In genomic region chr19:4140237-4140711, GRCh38 we compare ENCODE assay signal across 9 cellular contexts. TPM values are rescaled to one million over a fixed set of nuclear protein-coding genes. Genes with fewer than 3 reads are reported as not detected.
DNase-seq lines count a peak whose midpoint lies in the region; ATAC-seq and TF ChIP-seq lines count a peak whose summit lies in the region.
"Had no signal": no experiment of that assay in that cellular context is flagged by ENCODE, and none has a peak within 500 bp of the region (broad histone marks: within the 10 kb centered on the region; RNA-seq: fewer than 3 reads in every experiment).

No MANE protein-coding gene starts in this region.

- H2BK5ac ChIP-seq in mesenchymal stem cell (ENCODE audit: low read depth, low read length, poor library complexity, severe bottlenecking): no peak overlapping the region

- no peak overlapping the region for H3K23ac ChIP-seq in mesenchymal stem cell (ENCODE audit: low read length in 2 of 2)

- H3K27ac Mint-ChIP-seq in effector memory CD8-positive, alpha-beta T cell: no peak overlapping the region

- POLR2A ChIA-PET in SK-N-SH (lab: Yijun Ruan, JAX): no interaction called here

- peaks cover 7% of the 10 kb centered on the region for H3K36me3 Mint-ChIP-seq in effector memory CD8-positive, alpha-beta T cell (ENCODE audit: insufficient read depth)

- peak; percentile 68 for TF ChIP-seq CTCF in SK-N-SH (IDR thresholded peaks at IDR 0.05)

- H3K18ac ChIP-seq in mesenchymal stem cell (ENCODE audit: low read depth in 1 of 2, low read length in 2 of 2): no peak overlapping the region

- no peaks in the 10 kb centered on the region for H3K79me2 ChIP-seq in SK-N-SH (ENCODE audit: insufficient read depth)

- peak; percentile 80 for ATAC-seq in effector memory CD8-positive, alpha-beta T cell (replicated peaks)
- ATAC-seq in GM21381 (IDR thresholded peaks at IDR 0.05; ENCODE audit: unreplicated experiment) (no peak), GM21360 (IDR thresholded peaks at IDR 0.05; ENCODE audit: unreplicated experiment) (no peak)

- peaks cover 12% of the 10 kb centered on the region in 2 donors for H3K4me1 Mint-ChIP-seq in effector memory CD8-positive, alpha-beta T cell (ENCODE audit: low read depth in 2 of 2)

- DNase-seq in A172 (ENCODE audit: low spot score) (peak; percentile 85), G401 (ENCODE audit: low spot score) (peak; percentile 65), NCI-H1105 (lab: John Stamatoyannopoulos, UW) (peak; percentile 56), SK-N-SH (peak; percentile 86), mesenchymal stem cell (peak; percentile 79)
- peak in 2 of 3 experiments; percentile 14 to 22 for DNase-seq in effector memory CD8-positive, alpha-beta T cell

- no peaks in the 10 kb centered on the region for H3K79me1 ChIP-seq in mesenchymal stem cell (replicated peaks; ENCODE audit: low read length, poor library complexity, severe bottlenecking)

- H3K4me3 ChIP-seq in SK-N-SH (ENCODE audit: low read depth in 2 of 2, low read length in 1 of 2) (no peak overlapping the region), mesenchymal stem cell (ENCODE audit: insufficient read depth in 1 of 2, low read depth in 1 of 2, low read length in 2 of 2) (no peak overlapping the region)

- H3K9me2 ChIP-seq in SK-N-SH: no peaks in the 10 kb centered on the region

- H3K4ac ChIP-seq in mesenchymal stem cell (ENCODE audit: low read depth in 1 of 2, low read length in 2 of 2): no peak overlapping the region

- no peak overlapping the region for H2BK120ac ChIP-seq in mesenchymal stem cell (ENCODE audit: low read depth, low read length)

- no peaks in the 10 kb centered on the region for H3K9me3 Mint-ChIP-seq in effector memory CD8-positive, alpha-beta T cell

- H4K8ac ChIP-seq in mesenchymal stem cell (ENCODE audit: low read length): peak overlapping the region; percentile 23

- H3K14ac ChIP-seq in mesenchymal stem cell (ENCODE audit: low read length in 2 of 2): no peak overlapping the region

- no peak for TF ChIP-seq EP300 in SK-N-SH (IDR thresholded peaks at IDR 0.05; ENCODE audit: borderline replicate concordance in 1 of 2, low read depth in 1 of 2, low read length in 1 of 2)

- peak overlapping the region; percentile 43; the same call in 1 of the 2 replicates for H2AFZ ChIP-seq in SK-N-SH (ENCODE audit: low read depth)
- H2AFZ ChIP-seq in mesenchymal stem cell (ENCODE audit: low read depth, low read length): no peak overlapping the region

- no peak overlapping the region for H4K91ac ChIP-seq in mesenchymal stem cell (ENCODE audit: low read length)

- no peaks in the 10 kb centered on the region for H4K20me1 ChIP-seq in SK-N-SH (ENCODE audit: insufficient read depth)

- no peak overlapping the region for H3K27ac ChIP-seq in SK-N-SH (ENCODE audit: low read depth in 2 of 2, low read length in 1 of 2)
- no peak overlapping the region for H3K27ac ChIP-seq in mesenchymal stem cell (ENCODE audit: low read length, poor library complexity, severe bottlenecking)

- no peak overlapping the region for H2AK5ac ChIP-seq in mesenchymal stem cell (ENCODE audit: low read length, severe bottlenecking)

- H3K36me3 ChIP-seq in SK-N-SH (replicated peaks in 1 of 2; ENCODE audit: control insufficient read depth in 1 of 2, insufficient read depth in 2 of 2, low read length in 1 of 2) (no peaks in the 10 kb centered on the region), mesenchymal stem cell (ENCODE audit: control insufficient read depth in 1 of 2, insufficient read depth in 2 of 2, low read depth in 1 of 2, low read length in 2 of 2) (no peaks in the 10 kb centered on the region)

- H3K4me2 ChIP-seq in SK-N-SH: no peak overlapping the region
- H3K4me2 ChIP-seq in mesenchymal stem cell (ENCODE audit: low read length, poor library complexity, severe bottlenecking): no peak overlapping the region

- in situ Hi-C loops in G401 (cut with HindIII; ENCODE audit: low sequenced_read_pairs): no loop called here

- CTCF ChIA-PET in SK-N-SH (lab: Yijun Ruan, JAX): interaction anchor here (0.6 to 3.9 kb wide), 44 partner anchors 7 to 336 kb away, joined by 3 to 41 read pairs (median 5); partner anchors contain the start of genes CREB3L3, DAPK3, EEF2 and PIAS4

- no peak overlapping the region for H2BK12ac ChIP-seq in mesenchymal stem cell (ENCODE audit: low read length in 2 of 2)

- H2BK15ac ChIP-seq in mesenchymal stem cell (ENCODE audit: low read depth, poor library complexity, severe bottlenecking): no peak overlapping the region

- H3K27me3 ChIP-seq in SK-N-SH (ENCODE audit: insufficient read depth) (no peaks in the 10 kb centered on the region), mesenchymal stem cell (ENCODE audit: control insufficient read depth in 1 of 2, insufficient read depth in 1 of 2, low read length in 2 of 2) (peaks cover 0 to 12% of the 10 kb centered on the region in 2 experiments)

- H3K9me3 ChIP-seq in SK-N-SH: no peaks in the 10 kb centered on the region
- no peaks in the 10 kb centered on the region for H3K9me3 ChIP-seq in mesenchymal stem cell (ENCODE audit: control insufficient read depth, low read length)

- 23% methylated on average over 12 of the region's 12 CpGs for WGBS in SK-N-SH (ENCODE audit: low lambda C conversion rate)
- WGBS in mesenchymal stem cell: 0% methylated on average over 2 of the region's 12 CpGs

- TF ChIP-seq RAD21 in SK-N-SH (IDR thresholded peaks at IDR 0.05; ENCODE audit: low read length): peak; percentile 62

- peaks cover 17 to 24% of the 10 kb centered on the region in 2 donors for H3K27me3 Mint-ChIP-seq in effector memory CD8-positive, alpha-beta T cell

- H3K4me1 ChIP-seq in SK-N-SH (ENCODE audit: control insufficient read depth in 1 of 2, insufficient read depth in 2 of 2, low read depth in 1 of 2, low read length in 1 of 2) (no peaks in the 10 kb centered on the region), mesenchymal stem cell (ENCODE audit: control insufficient read depth, insufficient read depth, low read depth, low read length) (peaks cover 5% of the 10 kb centered on the region)

- H3K9ac ChIP-seq in SK-N-SH (no peak overlapping the region), mesenchymal stem cell (ENCODE audit: low read length) (no peak overlapping the region)

- H3K4me3 Mint-ChIP-seq in effector memory CD8-positive, alpha-beta T cell: peak overlapping the region; percentile 24 to 44

- no peaks in the 10 kb centered on the region for H3F3A ChIP-seq in SK-N-SH (replicated peaks; ENCODE audit: insufficient read depth)

TF ChIP-seq in SK-N-SH, 30 proteins besides CTCF, POLR2A, EP300 and RAD21 (continues in another document):
- TF ChIP-seq POLR2AphosphoS5 (IDR thresholded peaks at IDR 0.05; ENCODE audit: low read depth, low read length): no peak
- TF ChIP-seq REST (IDR thresholded peaks at IDR 0.05; ENCODE audit: low read depth, low read length): 0 out of 2 replicates have a peak, but pooled peaks have one; percentile 9
- TF ChIP-seq FOXJ3 (CRISPR knock-in tag; IDR thresholded peaks at IDR 0.05): no peak
- no peak for TF ChIP-seq CHD2 (IDR thresholded peaks at IDR 0.05; ENCODE audit: low read length, partially characterized antibody)

RNA-seq across cellular contexts. Expression of gene CREB3L3, which starts 13.2 kb away (rescaled TPM):
- not detected in 2 replicates for total RNA-seq in A172 (2014; rRNA removed; shearing (Covaris generic))
- not detected in 2 replicates for total RNA-seq in G401 (2014; rRNA removed; shearing (Covaris generic))
- 0.05 TPM in 1 of 2 replicates, not detected in the other for polyA plus RNA-seq in SK-N-SH (2012; rRNA removed)
- polyA plus RNA-seq in SK-N-SH (2012; cell fraction: cytosol; rRNA removed): 0.01 and 0.04 TPM in 2 replicates
- 0.06 and 0.08 TPM in 2 replicates for polyA plus RNA-seq in SK-N-SH (2012; cell fraction: nucleus; rRNA removed)
- polyA plus RNA-seq in mesenchymal stem cell (2013, experiment 1 of 2): 0.03 TPM
- 0.05 TPM for polyA plus RNA-seq in mesenchymal stem cell (2013, experiment 2 of 2)
- total RNA-seq: temporal lobe had no signal

RNA-seq across cellular contexts. Expression of gene MAP2K2, which starts 16.4 kb away (rescaled TPM):
- 203 and 204 TPM in 2 replicates for total RNA-seq in A172 (2014; rRNA removed; shearing (Covaris generic))
- 370 and 376 TPM in 2 replicates for total RNA-seq in G401 (2014; rRNA removed; shearing (Covaris generic))
- polyA plus RNA-seq in SK-N-SH (2012; rRNA removed): 67.2 and 114 TPM in 2 replicates
- polyA plus RNA-seq in SK-N-SH (2012; cell fraction: cytosol; rRNA removed): 55.7 and 82.6 TPM in 2 replicates
- 156 and 227 TPM in 2 replicates for polyA plus RNA-seq in SK-N-SH (2012; cell fraction: nucleus; rRNA removed)
- polyA plus RNA-seq in mesenchymal stem cell (2013, experiment 1 of 2): 184 TPM
- polyA plus RNA-seq in mesenchymal stem cell (2013, experiment 2 of 2): 179 TPM

RNA-seq across cellular contexts. Expression of gene SIRT6, which starts 42.1 kb away (rescaled TPM):
- 32.6 and 35.5 TPM in 2 replicates for total RNA-seq in A172 (2014; rRNA removed; shearing (Covaris generic))
- 17.2 and 21.8 TPM in 2 replicates for total RNA-seq in G401 (2014; rRNA removed; shearing (Covaris generic))
- polyA plus RNA-seq in SK-N-SH (2012; rRNA removed): 37.2 and 41.0 TPM in 2 replicates
- polyA plus RNA-seq in SK-N-SH (2012; cell fraction: cytosol; rRNA removed): 14.6 and 20.5 TPM in 2 replicates
- polyA plus RNA-seq in SK-N-SH (2012; cell fraction: nucleus; rRNA removed): 121 and 130 TPM in 2 replicates
- polyA plus RNA-seq in mesenchymal stem cell (2013, experiment 1 of 2): 16.5 TPM
- polyA plus RNA-seq in mesenchymal stem cell (2013, experiment 2 of 2): 16.2 TPM

RNA-seq across cellular contexts. Expression of gene ANKRD24, which starts 42.2 kb away (rescaled TPM):
- total RNA-seq in A172 (2014; rRNA removed; shearing (Covaris generic)): 0.41 and 0.53 TPM in 2 replicates
- 3.8 and 4.4 TPM in 2 replicates for total RNA-seq in G401 (2014; rRNA removed; shearing (Covaris generic))
- polyA plus RNA-seq in SK-N-SH (2012; rRNA removed): 0.87 and 1.1 TPM in 2 replicates
- 0.38 and 0.42 TPM in 2 replicates for polyA plus RNA-seq in SK-N-SH (2012; cell fraction: cytosol; rRNA removed)
- polyA plus RNA-seq in SK-N-SH (2012; cell fraction: nucleus; rRNA removed): 3.8 and 4.4 TPM in 2 replicates
- 0.12 TPM for polyA plus RNA-seq in mesenchymal stem cell (2013, experiment 1 of 2)
- polyA plus RNA-seq in mesenchymal stem cell (2013, experiment 2 of 2): 0.14 TPM

Comparison
In these comparisons a context has a peak if more than half of its experiments do, and no peak if none do; other contexts are left out.
1. DNase-seq: peak in every context shown above with its lines; median percentile 86 in SK-N-SH; 85 in A172; 79 in mesenchymal stem cell; 65 in G401; 56 in NCI-H1105; 18 in effector memory CD8-positive, alpha-beta T cell.